In the genomic region with DNA sequence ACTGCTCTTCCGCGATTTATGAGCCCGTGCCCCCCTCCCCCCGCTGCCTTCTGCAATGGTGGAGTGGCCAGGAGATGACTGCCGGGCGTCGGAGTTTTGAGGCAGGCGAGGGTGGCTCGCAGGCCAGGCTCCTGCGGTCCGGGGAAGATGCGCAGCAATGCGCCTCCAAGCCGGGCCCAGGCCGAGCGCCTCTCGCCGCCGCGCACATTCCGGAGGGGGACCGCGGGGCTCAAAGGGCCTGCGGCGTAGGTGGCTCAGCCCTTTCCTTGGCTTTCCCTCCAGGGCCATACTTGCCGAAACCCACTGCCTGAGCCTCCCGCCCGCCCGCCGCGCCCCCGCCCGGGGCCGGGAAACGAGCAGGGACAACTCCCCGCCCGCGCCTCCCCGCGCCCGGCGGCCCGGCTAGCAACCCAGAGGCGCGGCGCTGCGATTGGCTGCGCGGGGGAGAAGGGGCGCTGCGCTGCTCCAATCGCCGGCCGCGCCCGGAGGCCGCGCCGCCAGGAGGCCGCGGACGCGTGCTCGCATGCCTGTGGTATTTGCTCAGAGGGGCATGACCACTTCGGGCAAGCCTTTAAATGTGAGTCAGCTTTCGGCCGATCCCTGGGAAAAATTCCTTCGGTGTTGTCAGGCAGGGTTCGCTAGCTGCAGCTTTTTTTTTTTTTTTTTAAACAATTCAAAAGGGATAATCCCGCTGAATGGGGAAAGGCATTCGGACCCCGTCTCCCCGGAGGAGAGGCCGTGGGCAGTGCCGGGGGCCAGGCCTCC, we compare ENCODE assay signal across 1 cellular context.
TF ChIP-seq lines count a peak whose summit lies in the region.

No MANE protein-coding gene starts in this region.

TF ChIP-seq in HEK293, 187 proteins besides CTCF, POLR2A, EP300 and RAD21 (continued from another document and continues in another):
- TF ChIP-seq, protein P1, sequence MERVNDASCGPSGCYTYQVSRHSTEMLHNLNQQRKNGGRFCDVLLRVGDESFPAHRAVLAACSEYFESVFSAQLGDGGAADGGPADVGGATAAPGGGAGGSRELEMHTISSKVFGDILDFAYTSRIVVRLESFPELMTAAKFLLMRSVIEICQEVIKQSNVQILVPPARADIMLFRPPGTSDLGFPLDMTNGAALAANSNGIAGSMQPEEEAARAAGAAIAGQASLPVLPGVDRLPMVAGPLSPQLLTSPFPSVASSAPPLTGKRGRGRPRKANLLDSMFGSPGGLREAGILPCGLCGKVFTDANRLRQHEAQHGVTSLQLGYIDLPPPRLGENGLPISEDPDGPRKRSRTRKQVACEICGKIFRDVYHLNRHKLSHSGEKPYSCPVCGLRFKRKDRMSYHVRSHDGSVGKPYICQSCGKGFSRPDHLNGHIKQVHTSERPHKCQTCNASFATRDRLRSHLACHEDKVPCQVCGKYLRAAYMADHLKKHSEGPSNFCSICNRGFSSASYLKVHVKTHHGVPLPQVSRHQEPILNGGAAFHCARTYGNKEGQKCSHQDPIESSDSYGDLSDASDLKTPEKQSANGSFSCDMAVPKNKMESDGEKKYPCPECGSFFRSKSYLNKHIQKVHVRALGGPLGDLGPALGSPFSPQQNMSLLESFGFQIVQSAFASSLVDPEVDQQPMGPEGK (tag by site-specific recombination; IDR thresholded peaks at IDR 0.05) = peak; percentile 78
- TF ChIP-seq KLF10 (tag by site-specific recombination; IDR thresholded peaks at IDR 0.05) (peak; percentile 99), ZXDB (tag by site-specific recombination; IDR thresholded peaks at IDR 0.05) (0 out of 2 replicates have a peak, but pooled peaks have one; percentile 53), ZSCAN5A (tag by site-specific recombination; IDR thresholded peaks at IDR 0.05) (peak; percentile 35; the same call in 1 of the 2 replicates), ZBTB8A (tag by site-specific recombination; IDR thresholded peaks at IDR 0.05) (peak; percentile 92), AEBP2 (tag by site-specific recombination; IDR thresholded peaks at IDR 0.05; ENCODE audit: borderline replicate concordance) (no peak), GFI1B (tag by site-specific recombination; IDR thresholded peaks at IDR 0.05) (no peak), ZNF791 (tag by site-specific recombination; IDR thresholded peaks at IDR 0.05) (no peak), GLI2 (tag by site-specific recombination; IDR thresholded peaks at IDR 0.05; ENCODE audit: borderline replicate concordance, low read depth) (peak; percentile 26; the same call in 1 of the 2 replicates), SP3 (tag by site-specific recombination; IDR thresholded peaks at IDR 0.05) (0 out of 2 replicates have a peak, but pooled peaks have one; percentile 25), HOXC10 (CRISPR knock-in tag; IDR thresholded peaks at IDR 0.05) (no peak), PRDM1 (tag by site-specific recombination; IDR thresholded peaks at IDR 0.05) (0 out of 2 replicates have a peak, but pooled peaks have one; percentile 41), ZNF777 (tag by site-specific recombination; IDR thresholded peaks at IDR 0.05; ENCODE audit: borderline replicate concordance) (0 out of 2 replicates have a peak, but pooled peaks have one; percentile 57), ZNF280D (tag by site-specific recombination; IDR thresholded peaks at IDR 0.05) (no peak), ZNF76 (tag by site-specific recombination; IDR thresholded peaks at IDR 0.05; ENCODE audit: borderline replicate concordance, low read depth) (0 out of 2 replicates have a peak, but pooled peaks have one; percentile 28), ZNF398 (tag by site-specific recombination; IDR thresholded peaks at IDR 0.05) (no peak), ZNF114 (tag by site-specific recombination; IDR thresholded peaks at IDR 0.05) (no peak), HOXA7 (CRISPR knock-in tag; IDR thresholded peaks at IDR 0.05; ENCODE audit: borderline replicate concordance) (no peak), ZNF175 (tag by site-specific recombination; IDR thresholded peaks at IDR 0.05) (no peak), FEZF1 (tag by site-specific recombination; IDR thresholded peaks at IDR 0.05) (peak; percentile 46; the same call in 1 of the 2 replicates), ZNF335 (tag by site-specific recombination; conservative IDR thresholded peaks at IDR 0.05) (peak; percentile 81), ZNF830 (tag by site-specific recombination; IDR thresholded peaks at IDR 0.05; ENCODE audit: low read depth) (no peak), KLF8 (tag by site-specific recombination; IDR thresholded peaks at IDR 0.05) (peak; percentile 69), ZNF701 (tag by site-specific recombination; IDR thresholded peaks at IDR 0.05) (no peak), MYNN (tag by site-specific recombination; IDR thresholded peaks at IDR 0.05; ENCODE audit: borderline replicate concordance) (no peak), IKZF3 (tag by site-specific recombination; IDR thresholded peaks at IDR 0.05) (peak; percentile 78), ZNF426 (tag by site-specific recombination; IDR thresholded peaks at IDR 0.05) (no peak), EGR2 (tag by site-specific recombination; IDR thresholded peaks at IDR 0.05; ENCODE audit: low read depth) (peak; percentile 72), KLF9 (tag by site-specific recombination; IDR thresholded peaks at IDR 0.05; ENCODE audit: low read depth) (peak; percentile 56; the same call in 1 of the 2 replicates), ZNF843 (tag by site-specific recombination; IDR thresholded peaks at IDR 0.05) (no peak), ZNF792 (tag by site-specific recombination; IDR thresholded peaks at IDR 0.05) (no peak), ZNF473 (tag by site-specific recombination; IDR thresholded peaks at IDR 0.05) (no peak), YY1 (tag by site-specific recombination; IDR thresholded peaks at IDR 0.05) (0 out of 2 replicates have a peak, but pooled peaks have one; percentile 38), ZNF354C (tag by site-specific recombination; IDR thresholded peaks at IDR 0.05; ENCODE audit: borderline replicate concordance, low read depth) (no peak), OSR2 (tag by site-specific recombination; IDR thresholded peaks at IDR 0.05) (no peak), ZNF610 (tag by site-specific recombination; IDR thresholded peaks at IDR 0.05; ENCODE audit: borderline replicate concordance) (no peak), ZNF707 (tag by site-specific recombination; IDR thresholded peaks at IDR 0.05) (no peak)
- TF ChIP-seq, protein P2, sequence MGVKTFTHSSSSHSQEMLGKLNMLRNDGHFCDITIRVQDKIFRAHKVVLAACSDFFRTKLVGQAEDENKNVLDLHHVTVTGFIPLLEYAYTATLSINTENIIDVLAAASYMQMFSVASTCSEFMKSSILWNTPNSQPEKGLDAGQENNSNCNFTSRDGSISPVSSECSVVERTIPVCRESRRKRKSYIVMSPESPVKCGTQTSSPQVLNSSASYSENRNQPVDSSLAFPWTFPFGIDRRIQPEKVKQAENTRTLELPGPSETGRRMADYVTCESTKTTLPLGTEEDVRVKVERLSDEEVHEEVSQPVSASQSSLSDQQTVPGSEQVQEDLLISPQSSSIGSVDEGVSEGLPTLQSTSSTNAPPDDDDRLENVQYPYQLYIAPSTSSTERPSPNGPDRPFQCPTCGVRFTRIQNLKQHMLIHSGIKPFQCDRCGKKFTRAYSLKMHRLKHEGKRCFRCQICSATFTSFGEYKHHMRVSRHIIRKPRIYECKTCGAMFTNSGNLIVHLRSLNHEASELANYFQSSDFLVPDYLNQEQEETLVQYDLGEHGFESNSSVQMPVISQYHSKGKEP (tag by site-specific recombination; IDR thresholded peaks at IDR 0.05) = 0 out of 2 replicates have a peak, but pooled peaks have one; percentile 50
- TF ChIP-seq, protein P3, sequence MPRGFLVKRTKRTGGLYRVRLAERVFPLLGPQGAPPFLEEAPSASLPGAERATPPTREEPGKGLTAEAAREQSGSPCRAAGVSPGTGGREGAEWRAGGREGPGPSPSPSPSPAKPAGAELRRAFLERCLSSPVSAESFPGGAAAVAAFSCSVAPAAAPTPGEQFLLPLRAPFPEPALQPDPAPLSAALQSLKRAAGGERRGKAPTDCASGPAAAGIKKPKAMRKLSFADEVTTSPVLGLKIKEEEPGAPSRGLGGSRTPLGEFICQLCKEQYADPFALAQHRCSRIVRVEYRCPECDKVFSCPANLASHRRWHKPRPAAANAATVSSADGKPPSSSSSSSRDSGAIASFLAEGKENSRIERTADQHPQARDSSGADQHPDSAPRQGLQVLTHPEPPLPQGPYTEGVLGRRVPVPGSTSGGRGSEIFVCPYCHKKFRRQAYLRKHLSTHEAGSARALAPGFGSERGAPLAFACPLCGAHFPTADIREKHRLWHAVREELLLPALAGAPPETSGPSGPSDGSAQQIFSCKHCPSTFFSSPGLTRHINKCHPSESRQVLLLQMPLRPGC (tag by site-specific recombination; IDR thresholded peaks at IDR 0.05) = peak; percentile 92
- TF ChIP-seq, protein P4, sequence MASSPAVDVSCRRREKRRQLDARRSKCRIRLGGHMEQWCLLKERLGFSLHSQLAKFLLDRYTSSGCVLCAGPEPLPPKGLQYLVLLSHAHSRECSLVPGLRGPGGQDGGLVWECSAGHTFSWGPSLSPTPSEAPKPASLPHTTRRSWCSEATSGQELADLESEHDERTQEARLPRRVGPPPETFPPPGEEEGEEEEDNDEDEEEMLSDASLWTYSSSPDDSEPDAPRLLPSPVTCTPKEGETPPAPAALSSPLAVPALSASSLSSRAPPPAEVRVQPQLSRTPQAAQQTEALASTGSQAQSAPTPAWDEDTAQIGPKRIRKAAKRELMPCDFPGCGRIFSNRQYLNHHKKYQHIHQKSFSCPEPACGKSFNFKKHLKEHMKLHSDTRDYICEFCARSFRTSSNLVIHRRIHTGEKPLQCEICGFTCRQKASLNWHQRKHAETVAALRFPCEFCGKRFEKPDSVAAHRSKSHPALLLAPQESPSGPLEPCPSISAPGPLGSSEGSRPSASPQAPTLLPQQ (tag by site-specific recombination; IDR thresholded peaks at IDR 0.05) = 0 out of 2 replicates have a peak, but pooled peaks have one; percentile 14
